ENCODE assay signal across 21 cellular contexts in genomic region chr9:90965911-90966290, GRCh38.
DNase-seq lines count a peak whose midpoint lies in the region; ATAC-seq and TF ChIP-seq lines count a peak whose summit lies in the region.
"Had no signal": no experiment of that assay in that cellular context is flagged by ENCODE, and none has a peak within 500 bp of the region (broad histone marks: within the 10 kb centered on the region; RNA-seq: fewer than 3 reads in every experiment).

No MANE protein-coding gene starts in this region.

- WGBS in transverse colon (ENCODE audit: low coverage in 1 of 2), 2 donors: 43 to 73% methylated on average over 3 of the region's 3 CpGs

- intact Hi-C loops in uterus (cut with DNase I; ENCODE audit: low total_unique reads) (no loop called here), transverse colon (cut with DNase I; ENCODE audit: low total_unique reads) (no loop called here)

- no peak overlapping the region for H3K4me3 ChIP-seq in brain microvascular endothelial cell (ENCODE audit: low read depth, low read length)
- H3K4me3 ChIP-seq in muscle layer of colon (ENCODE audit: low read depth in 1 of 2, low read length in 2 of 2): no peak overlapping the region
- H3K4me3 ChIP-seq in uterus: no peak overlapping the region
- H3K4me3 ChIP-seq in transverse colon: no peak overlapping the region
- H3K4me3 ChIP-seq: A549, cardiac muscle cell, gastrocnemius medialis, mucosa of descending colon, SJSA1 had no signal

- DNase-seq in activated naive CD4-positive, alpha-beta T cell treated with anti-CD3 and anti-CD28 coated beads, Interleukin-2, amount 10 ng/mL, durations not matched to agents 7 days and 5 days: no peak
- no peak for DNase-seq in activated naive CD4-positive, alpha-beta T cell (lab: John Stamatoyannopoulos, UW)
- DNase-seq in brain microvascular endothelial cell: no peak
- DNase-seq in uterus: no peak
- DNase-seq in transverse colon: no peak
- DNase-seq in erythroblast (lab: John Stamatoyannopoulos, UW): no peak
- DNase-seq: dorsolateral prefrontal cortex, gastrocnemius medialis, GDM1, H9, left colon, mucosa of descending colon, occipital lobe, right cardiac atrium, T-helper 17 cell had no signal

- H3K36me3 ChIP-seq in brain microvascular endothelial cell (replicated peaks) (no peaks in the 10 kb centered on the region), muscle layer of colon (ENCODE audit: insufficient read depth, low read length) (no peaks in the 10 kb centered on the region), uterus (no peaks in the 10 kb centered on the region), transverse colon (no peaks in the 10 kb centered on the region)
- H3K36me3 ChIP-seq: cardiac muscle cell, gastrocnemius medialis, SJSA1 had no signal

- H3K4me1 Mint-ChIP-seq in activated naive CD4-positive, alpha-beta T cell treated with anti-CD3 and anti-CD28 coated beads, Interleukin-2, amount 10 ng/mL, durations not matched to agents 7 days and 5 days: peaks cover 2% of the 10 kb centered on the region

- peaks cover 16% of the 10 kb centered on the region for H3K4me1 ChIP-seq in muscle layer of colon (ENCODE audit: insufficient read depth, low read length)
- H3K4me1 ChIP-seq in uterus: no peaks in the 10 kb centered on the region
- peaks cover 0 to 7% (median 3%) of the 10 kb centered on the region in 4 donors for H3K4me1 ChIP-seq in transverse colon
- H3K4me1 ChIP-seq: A549, gastrocnemius medialis had no signal

- no peak overlapping the region for H3K4me3 Mint-ChIP-seq in activated naive CD4-positive, alpha-beta T cell treated with anti-CD3 and anti-CD28 coated beads, Interleukin-2, amount 10 ng/mL, durations not matched to agents 7 days and 5 days
- H3K4me3 Mint-ChIP-seq: activated CD8-positive, alpha-beta T cell treated with anti-CD3 and anti-CD28 coated beads for 36 hours; H9; T-helper 17 cell had no signal

- peak overlapping the region; percentile 15 for H3K27ac Mint-ChIP-seq in activated naive CD4-positive, alpha-beta T cell treated with anti-CD3 and anti-CD28 coated beads, Interleukin-2, amount 10 ng/mL, durations not matched to agents 7 days and 5 days
- H3K27ac Mint-ChIP-seq: H9, T-helper 17 cell had no signal

- H3K9ac ChIP-seq in muscle layer of colon (ENCODE audit: low read length): no peak overlapping the region

- no peaks in the 10 kb centered on the region for H3K36me3 Mint-ChIP-seq in activated naive CD4-positive, alpha-beta T cell treated with anti-CD3 and anti-CD28 coated beads, Interleukin-2, amount 10 ng/mL, durations not matched to agents 7 days and 5 days

- H3K27ac ChIP-seq in brain microvascular endothelial cell (peak overlapping the region; percentile 64), muscle layer of colon (ENCODE audit: low read depth, low read length) (peak overlapping the region; percentile 83), uterus (peak overlapping the region; percentile 55 to 79), transverse colon (peak overlapping the region in 2 of 4 donors; percentile 71 to 78)
- H3K27ac ChIP-seq: A549, cardiac muscle cell, gastrocnemius medialis, SJSA1 had no signal

- peaks cover 35% of the 10 kb centered on the region for H3K27me3 Mint-ChIP-seq in activated naive CD4-positive, alpha-beta T cell treated with anti-CD3 and anti-CD28 coated beads, Interleukin-2, amount 10 ng/mL, durations not matched to agents 7 days and 5 days

- no peak for TF ChIP-seq CTCF in brain microvascular endothelial cell (IDR thresholded peaks at IDR 0.05; ENCODE audit: low read depth, low read length, missing control alignments)
- no peak for TF ChIP-seq CTCF in uterus (IDR thresholded peaks at IDR 0.05)
- no peak for TF ChIP-seq CTCF in transverse colon (IDR thresholded peaks at IDR 0.05)

- no peaks in the 10 kb centered on the region for H3K9me3 Mint-ChIP-seq in activated naive CD4-positive, alpha-beta T cell treated with anti-CD3 and anti-CD28 coated beads, Interleukin-2, amount 10 ng/mL, durations not matched to agents 7 days and 5 days
- H3K9me3 Mint-ChIP-seq: activated CD8-positive, alpha-beta T cell treated with anti-CD3 and anti-CD28 coated beads for 36 hours; H9 had no signal

- H3K9me3 ChIP-seq in muscle layer of colon (ENCODE audit: low read length): no peaks in the 10 kb centered on the region
- no peaks in the 10 kb centered on the region for H3K9me3 ChIP-seq in uterus
- no peaks in the 10 kb centered on the region for H3K9me3 ChIP-seq in transverse colon
- H3K9me3 ChIP-seq: A549, gastrocnemius medialis, mucosa of descending colon, SJSA1 had no signal

- in situ Hi-C loops in brain microvascular endothelial cell (cut with HindIII; ENCODE audit: low pct_ligation_motif_present, low sequenced_read_pairs): no loop called here
- in situ Hi-C loops in transverse colon (cut with MboI; ENCODE audit: low pct_ligation_motif_present in 1 of 4, low pct_unique_long_range_greater_than_20kb in 1 of 4, low sequenced_read_pairs in 3 of 4): no loop called here

- H3K27me3 ChIP-seq in brain microvascular endothelial cell (replicated peaks) (no peaks in the 10 kb centered on the region), muscle layer of colon (ENCODE audit: control insufficient read depth in 1 of 2, insufficient read depth in 2 of 2, low read length in 2 of 2) (no peaks in the 10 kb centered on the region), uterus (no peaks in the 10 kb centered on the region), transverse colon (no peaks in the 10 kb centered on the region)
- H3K27me3 ChIP-seq: cardiac muscle cell, SJSA1 had no signal

- no peak for TF ChIP-seq EP300 in transverse colon (IDR thresholded peaks at IDR 0.05; ENCODE audit: low read depth)

- CTCF ChIA-PET in activated naive CD4-positive, alpha-beta T cell treated with anti-CD3 and anti-CD28 coated beads, Interleukin-2, amount 10 ng/mL, durations not matched to agents 7 days and 5 days (lab: Charles Lee): interaction anchor here (1.4 kb wide), 1 partner anchor 9 kb away, joined by 3 read pairs; no protein-coding TSS in a partner anchor

- no peak for ATAC-seq in HG02678 (IDR thresholded peaks at IDR 0.05; ENCODE audit: unreplicated experiment)
- ATAC-seq: A549, gastrocnemius medialis, left colon, mucosa of descending colon, right cardiac atrium, T-helper 17 cell had no signal

- TF ChIP-seq POLR2A in uterus (IDR thresholded peaks at IDR 0.05) (no peak), transverse colon (IDR thresholded peaks at IDR 0.05) (no peak), erythroblast (IDR thresholded peaks at IDR 0.05; ENCODE audit: low read length) (no peak)
